ENCODE assay signal across 26 cellular contexts in genomic region chr2:15631883-15632282, GRCh38. TPM values are rescaled to one million over a fixed set of nuclear protein-coding genes. Genes with fewer than 3 reads are reported as not detected.
DNase-seq lines count a peak whose midpoint lies in the region; ATAC-seq and TF ChIP-seq lines count a peak whose summit lies in the region.
"Had no signal": no experiment of that assay in that cellular context is flagged by ENCODE, and none has a peak within 500 bp of the region (broad histone marks: within the 10 kb centered on the region; RNA-seq: fewer than 3 reads in every experiment).

No MANE protein-coding gene starts in this region.

- intact Hi-C loops in left cardiac atrium (cut with DNase I): loop anchor here (10.0 kb wide), 2 partner anchors 283 to 303 kb away; no protein-coding TSS in a partner anchor
- intact Hi-C loops in right lobe of liver (cut with DNase I): loop anchor here in 1 of 2 donors (10.0 kb wide), 1 partner anchor 873 kb away; no protein-coding TSS in a partner anchor

- H3K27ac Mint-ChIP-seq in activated T-cell treated with anti-CD3 and anti-CD28 coated beads, Interleukin-2, amount 50 U/mL, for 24 hours: peak overlapping the region; percentile 49
- H3K27ac Mint-ChIP-seq in activated T-cell treated with anti-CD3 and anti-CD28 coated beads, Interleukin-2, amount 50 U/mL, for 72 hours: no peak overlapping the region
- peak overlapping the region; percentile 47 for H3K27ac Mint-ChIP-seq in memory B cell

- H3K4me1 ChIP-seq in cardiac muscle cell (ENCODE audit: low read depth) (peaks cover 9% of the 10 kb centered on the region), right lobe of liver (peaks cover 0 to 6% (median 0%) of the 10 kb centered on the region in 4 donors)
- H3K4me1 ChIP-seq: BE2C, BLaER1 had no signal

- peaks cover 3% of the 10 kb centered on the region for H3K4me1 Mint-ChIP-seq in activated T-cell treated with anti-CD3 and anti-CD28 coated beads, Interleukin-2, amount 50 U/mL, for 24 hours (ENCODE audit: low read depth)
- H3K4me1 Mint-ChIP-seq in activated T-cell treated with anti-CD3 and anti-CD28 coated beads, Interleukin-2, amount 50 U/mL, for 72 hours (ENCODE audit: low read depth): no peaks in the 10 kb centered on the region
- no peaks in the 10 kb centered on the region for H3K4me1 Mint-ChIP-seq in memory B cell
- H3K4me1 Mint-ChIP-seq: CD14-positive monocyte; CD4-positive, alpha-beta memory T cell had no signal

- no peaks in the 10 kb centered on the region for H3K27me3 Mint-ChIP-seq in activated T-cell treated with anti-CD3 and anti-CD28 coated beads, Interleukin-2, amount 50 U/mL, for 24 hours
- no peaks in the 10 kb centered on the region for H3K27me3 Mint-ChIP-seq in activated T-cell treated with anti-CD3 and anti-CD28 coated beads, Interleukin-2, amount 50 U/mL, for 72 hours (ENCODE audit: low read depth)
- H3K27me3 Mint-ChIP-seq in memory B cell: no peaks in the 10 kb centered on the region
- H3K27me3 Mint-ChIP-seq: CD4-positive, alpha-beta memory T cell; CD4-positive, CD25-positive, alpha-beta regulatory T cell; CD8-positive, alpha-beta memory T cell had no signal

- H3K27ac ChIP-seq in cardiac muscle cell: peak overlapping the region; percentile 7
- no peak overlapping the region for H3K27ac ChIP-seq in right lobe of liver
- H3K27ac ChIP-seq: 22Rv1, A549, BLaER1 had no signal

- ATAC-seq in activated T-cell treated with anti-CD3 and anti-CD28 coated beads, Interleukin-2, amount 50 U/mL, for 72 hours (replicated peaks in 1 of 2): no peak
- ATAC-seq in left cardiac atrium (no peak), memory B cell (ENCODE audit: low read depth) (no peak), right lobe of liver (no peak)
- ATAC-seq: A549, GM12878 had no signal

- no peaks in the 10 kb centered on the region for H3K9me3 Mint-ChIP-seq in activated T-cell treated with anti-CD3 and anti-CD28 coated beads, Interleukin-2, amount 50 U/mL, for 24 hours
- no peaks in the 10 kb centered on the region for H3K9me3 Mint-ChIP-seq in activated T-cell treated with anti-CD3 and anti-CD28 coated beads, Interleukin-2, amount 50 U/mL, for 72 hours
- H3K9me3 Mint-ChIP-seq in memory B cell: no peaks in the 10 kb centered on the region
- H3K9me3 Mint-ChIP-seq: CD14-positive monocyte; CD4-positive, alpha-beta memory T cell; CD4-positive, CD25-positive, alpha-beta regulatory T cell; CD8-positive, alpha-beta memory T cell had no signal

- H3K9me3 ChIP-seq in cardiac muscle cell (ENCODE audit: low read depth): no peaks in the 10 kb centered on the region
- H3K9me3 ChIP-seq in right lobe of liver: no peaks in the 10 kb centered on the region
- H3K9me3 ChIP-seq: A549, BE2C, BLaER1 had no signal

- peaks cover 42% of the 10 kb centered on the region for H3K36me3 ChIP-seq in cardiac muscle cell
- peaks cover 11 to 49% (median 23%) of the 10 kb centered on the region in 4 donors for H3K36me3 ChIP-seq in right lobe of liver

- H3K4me3 Mint-ChIP-seq in activated T-cell treated with anti-CD3 and anti-CD28 coated beads, Interleukin-2, amount 50 U/mL, for 24 hours: no peak overlapping the region
- H3K4me3 Mint-ChIP-seq in activated T-cell treated with anti-CD3 and anti-CD28 coated beads, Interleukin-2, amount 50 U/mL, for 72 hours: no peak overlapping the region
- H3K4me3 Mint-ChIP-seq in memory B cell: no peak overlapping the region
- H3K4me3 Mint-ChIP-seq: CD14-positive monocyte; CD4-positive, alpha-beta memory T cell; CD4-positive, CD25-positive, alpha-beta regulatory T cell; CD8-positive, alpha-beta memory T cell had no signal

- no peak for DNase-seq in activated T-cell treated with anti-CD3 and anti-CD28 coated beads, Interleukin-2, amount 50 U/mL, for 24 hours
- DNase-seq in activated T-cell treated with anti-CD3 and anti-CD28 coated beads, Interleukin-2, amount 50 U/mL, for 72 hours: no peak
- DNase-seq in cardiac muscle cell (ENCODE audit: low read depth in 1 of 2, low spot score in 1 of 2): no peak
- DNase-seq in left cardiac atrium: no peak
- no peak for DNase-seq in memory B cell (ENCODE audit: low spot score in 2 of 2)
- no peak for DNase-seq in NCI-H526 (lab: John Stamatoyannopoulos, UW)
- DNase-seq in right lobe of liver: no peak
- DNase-seq: ACHN; BE2C; C1 segment of cervical spinal cord; CD4-positive, alpha-beta memory T cell; CD4-positive, CD25-positive, alpha-beta regulatory T cell; CD8-positive, alpha-beta memory T cell; COR-L47; DMS 273 treated with DMSO at 0.1 percent for 48 hours; DMS153; DMS53; DMS79; DND-41; EL; GDM1 had no signal

- TF ChIP-seq POLR2A in right lobe of liver (IDR thresholded peaks at IDR 0.05): no peak

- H3K4me3 ChIP-seq in cardiac muscle cell: no peak overlapping the region
- H3K4me3 ChIP-seq in right lobe of liver: no peak overlapping the region
- H3K4me3 ChIP-seq: A549, BLaER1, GM12878 had no signal

- H3K36me3 Mint-ChIP-seq in activated T-cell treated with anti-CD3 and anti-CD28 coated beads, Interleukin-2, amount 50 U/mL, for 24 hours (ENCODE audit: low read depth): peaks cover 94% of the 10 kb centered on the region
- H3K36me3 Mint-ChIP-seq in activated T-cell treated with anti-CD3 and anti-CD28 coated beads, Interleukin-2, amount 50 U/mL, for 72 hours (ENCODE audit: insufficient read depth in 2 of 2): peaks cover 4 to 13% of the 10 kb centered on the region in 2 donors
- H3K36me3 Mint-ChIP-seq in memory B cell: peaks cover 19% of the 10 kb centered on the region

- H3K27me3 ChIP-seq in cardiac muscle cell: no peaks in the 10 kb centered on the region
- no peaks in the 10 kb centered on the region for H3K27me3 ChIP-seq in right lobe of liver
- H3K27me3 ChIP-seq: BE2C, BLaER1 had no signal

- TF ChIP-seq CTCF in cardiac muscle cell (IDR thresholded peaks at IDR 0.05; ENCODE audit: low read depth, low read length) (no peak), right lobe of liver (IDR thresholded peaks at IDR 0.05) (no peak)

RNA-seq across cellular contexts. Expression of gene DDX1, which starts 40.2 kb away (rescaled TPM):
- total RNA-seq in activated T-cell treated with anti-CD3 and anti-CD28 coated beads, Interleukin-2, amount 50 U/mL, for 72 hours: 10 to 100 TPM; 55.8 to 56.0 TPM
- total RNA-seq in cardiac muscle cell (37.5 and 37.9 TPM in 2 replicates), left cardiac atrium (100 to 1,000 TPM in 1 of 2 donors, 10 to 100 TPM in 1; 94.5 to 122 TPM), right lobe of liver (10 to 100 TPM; 29.7 to 43.5 (median 37.6) TPM)
- polyA plus RNA-seq in cardiac muscle cell: 109 and 114 TPM in 2 replicates
